Comparison of ENCODE assay signal across 8 cellular contexts in the genomic region with DNA sequence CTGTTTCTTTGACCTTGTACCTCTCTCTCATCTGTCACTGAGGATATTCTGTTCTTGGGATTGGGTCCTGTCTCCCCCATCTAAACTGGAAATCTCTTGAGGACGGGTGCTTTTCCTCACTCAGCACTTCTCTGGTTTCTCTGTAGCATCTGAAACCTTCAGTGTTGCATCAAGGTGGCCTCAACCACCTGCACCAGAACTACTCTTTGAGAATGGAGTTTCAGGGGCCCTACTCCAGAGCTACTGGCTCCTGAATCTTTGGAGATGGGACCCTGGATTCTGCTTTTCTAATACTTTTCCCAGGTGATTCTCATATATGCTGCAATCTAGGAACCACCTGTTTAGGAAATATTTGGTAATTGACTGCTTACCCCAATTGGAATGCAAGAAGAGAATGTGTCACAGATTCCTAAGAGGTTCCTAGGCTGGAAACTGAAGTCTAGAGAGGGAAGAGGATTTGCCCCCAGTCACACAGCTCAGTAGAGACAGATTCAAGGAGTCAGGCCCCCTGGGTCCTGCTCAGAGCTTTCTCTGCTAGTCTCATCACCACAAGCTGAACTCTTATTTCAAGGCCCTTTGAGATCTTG.
A peak's percentile ranks its signal among the peaks of the same experiment; 100 is the strongest.
DNase-seq lines count a peak whose midpoint lies in the region; ATAC-seq lines count a peak whose summit lies in the region.

No MANE protein-coding gene starts in this region.

- ATAC-seq in GM18861 (IDR thresholded peaks at IDR 0.05; ENCODE audit: unreplicated experiment) (peak; percentile 4), GM21619 (IDR thresholded peaks at IDR 0.05; ENCODE audit: unreplicated experiment) (peak; percentile 23), HG03457 (IDR thresholded peaks at IDR 0.05; ENCODE audit: unreplicated experiment) (peak; percentile 22)

- DNase-seq in kidney tubule cell (ENCODE audit: low spot score) (peak; percentile 49), middle frontal gyrus (ENCODE audit: extremely low spot score, low spot score) (no peak), MV-4-11 (lab: John Stamatoyannopoulos, UW) (no peak), putamen (ENCODE audit: low spot score) (no peak), GOT3 (lab: John Stamatoyannopoulos, UW) (no peak)
